ENCODE assay signal across 8 cellular contexts in genomic region chr10:119707326-119707725, GRCh38. TPM values are rescaled to one million over a fixed set of nuclear protein-coding genes. Genes with fewer than 3 reads are reported as not detected.
DNase-seq lines count a peak whose midpoint lies in the region; ATAC-seq lines count a peak whose summit lies in the region.
"Not testable (repeated sequence)": the region's sequence is repeated elsewhere in the genome, so short reads cannot be mapped to it uniquely, and the experiment has no call there.

No MANE protein-coding gene starts in this region.

- peaks cover 45% of the 10 kb centered on the region for H3K9me3 ChIP-seq in BLaER1

- CTCF ChIA-PET in activated CD4-positive, alpha-beta memory T cell treated with anti-CD3 and anti-CD28 coated beads for 36 hours (lab: Charles Lee), result interaction anchor here (1.8 kb wide), 1 partner anchor 18 kb away, joined by 6 read pairs; the partner anchor contains the start of gene INPP5F

- not testable (repeated sequence) for H3K27me3 ChIP-seq in BLaER1

- H3K4me3 ChIP-seq in BLaER1, result peak overlapping the region; percentile 17; the same call in 1 of the 2 replicates

- H3K27ac Mint-ChIP-seq in T-helper 2 cell treated with Interferon-gamma antibody and Interleukin-4, amounts not matched to agents 5 μg/mL and 100 μg/mL, for 36 hours, result peak overlapping the region; percentile 26
- peak overlapping the region; percentile 75 for H3K27ac Mint-ChIP-seq in activated CD4-positive, alpha-beta memory T cell treated with anti-CD3 and anti-CD28 coated beads for 36 hours
- H3K27ac Mint-ChIP-seq in activated T-helper 1 cell treated with anti-CD3 and anti-CD28 coated beads, Interleukin-12 subunit alpha, Interleukin-12 subunit beta, Interleukin-2, Interleukin-4 antibody, amounts not matched to agents 30 ng/mL and 10 ng/mL and 1 ng/mL, durations not matched to agents 14 hours and 24 hours and 36 hours, result peak overlapping the region; percentile 99
- H3K27ac Mint-ChIP-seq in activated naive CD4-positive, alpha-beta T cell treated with anti-CD3 and anti-CD28 coated beads, Interleukin-2, amount 50 U/mL, for 72 hours, result peak overlapping the region; percentile 99 to 100
- peak overlapping the region; percentile 69 to 98 (median 88) for H3K27ac Mint-ChIP-seq in naive B cell

- H3K4me1 Mint-ChIP-seq in T-helper 2 cell treated with Interferon-gamma antibody and Interleukin-4, amounts not matched to agents 5 μg/mL and 100 μg/mL, for 36 hours (ENCODE audit: low read depth), result peaks cover 39% of the 10 kb centered on the region
- peaks cover 67% of the 10 kb centered on the region for H3K4me1 Mint-ChIP-seq in activated CD4-positive, alpha-beta memory T cell treated with anti-CD3 and anti-CD28 coated beads for 36 hours (ENCODE audit: low read depth)
- peaks cover 68% of the 10 kb centered on the region for H3K4me1 Mint-ChIP-seq in activated T-helper 1 cell treated with anti-CD3 and anti-CD28 coated beads, Interleukin-12 subunit alpha, Interleukin-12 subunit beta, Interleukin-2, Interleukin-4 antibody, amounts not matched to agents 30 ng/mL and 10 ng/mL and 1 ng/mL, durations not matched to agents 14 hours and 24 hours and 36 hours (ENCODE audit: low read depth)
- peaks cover 53 to 88% (median 73%) of the 10 kb centered on the region in 3 donors for H3K4me1 Mint-ChIP-seq in naive B cell

- POLR2A ChIA-PET in activated CD4-positive, alpha-beta memory T cell treated with anti-CD3 and anti-CD28 coated beads for 36 hours (lab: Charles Lee), result interaction anchor here (0.5 to 1.4 kb wide), 2 partner anchors 19 to 25 kb away, joined by 3 to 5 read pairs; partner anchors contain the start of gene INPP5F

- H3K36me3 Mint-ChIP-seq in T-helper 2 cell treated with Interferon-gamma antibody and Interleukin-4, amounts not matched to agents 5 μg/mL and 100 μg/mL, for 36 hours (ENCODE audit: low read depth), result peaks cover 27% of the 10 kb centered on the region
- peaks cover 38% of the 10 kb centered on the region for H3K36me3 Mint-ChIP-seq in activated CD4-positive, alpha-beta memory T cell treated with anti-CD3 and anti-CD28 coated beads for 36 hours
- H3K36me3 Mint-ChIP-seq in activated T-helper 1 cell treated with anti-CD3 and anti-CD28 coated beads, Interleukin-12 subunit alpha, Interleukin-12 subunit beta, Interleukin-2, Interleukin-4 antibody, amounts not matched to agents 30 ng/mL and 10 ng/mL and 1 ng/mL, durations not matched to agents 14 hours and 24 hours and 36 hours (ENCODE audit: low read depth), result peaks cover 41% of the 10 kb centered on the region
- H3K36me3 Mint-ChIP-seq in activated naive CD4-positive, alpha-beta T cell treated with anti-CD3 and anti-CD28 coated beads, Interleukin-2, amount 50 U/mL, for 72 hours, result peaks cover 35 to 93% of the 10 kb centered on the region in 2 donors
- H3K36me3 Mint-ChIP-seq in naive B cell, result peaks cover 8 to 20% of the 10 kb centered on the region in 2 donors

- not testable (repeated sequence) for H3K9ac ChIP-seq in BLaER1

- H4K20me1 ChIP-seq in BLaER1, result not testable (repeated sequence)

- peaks cover 45% of the 10 kb centered on the region for H3K9me3 Mint-ChIP-seq in T-helper 2 cell treated with Interferon-gamma antibody and Interleukin-4, amounts not matched to agents 5 μg/mL and 100 μg/mL, for 36 hours
- peaks cover 64% of the 10 kb centered on the region for H3K9me3 Mint-ChIP-seq in activated CD4-positive, alpha-beta memory T cell treated with anti-CD3 and anti-CD28 coated beads for 36 hours
- H3K9me3 Mint-ChIP-seq in activated T-helper 1 cell treated with anti-CD3 and anti-CD28 coated beads, Interleukin-12 subunit alpha, Interleukin-12 subunit beta, Interleukin-2, Interleukin-4 antibody, amounts not matched to agents 30 ng/mL and 10 ng/mL and 1 ng/mL, durations not matched to agents 14 hours and 24 hours and 36 hours, result peaks cover 70% of the 10 kb centered on the region
- peaks cover 25 to 59% of the 10 kb centered on the region in 2 donors for H3K9me3 Mint-ChIP-seq in activated naive CD4-positive, alpha-beta T cell treated with anti-CD3 and anti-CD28 coated beads, Interleukin-2, amount 50 U/mL, for 72 hours
- peaks cover 0 to 34% (median 24%) of the 10 kb centered on the region in 7 donors for H3K9me3 Mint-ChIP-seq in naive B cell

- H3K36me3 ChIP-seq in BLaER1, result peaks cover 23% of the 10 kb centered on the region

- peak overlapping the region; percentile 84 for H3K4me2 ChIP-seq in BLaER1

- not testable (repeated sequence) for H3K27me3 Mint-ChIP-seq in T-helper 2 cell treated with Interferon-gamma antibody and Interleukin-4, amounts not matched to agents 5 μg/mL and 100 μg/mL, for 36 hours (ENCODE audit: low read depth); activated CD4-positive, alpha-beta memory T cell treated with anti-CD3 and anti-CD28 coated beads for 36 hours; activated T-helper 1 cell treated with anti-CD3 and anti-CD28 coated beads, Interleukin-12 subunit alpha, Interleukin-12 subunit beta, Interleukin-2, Interleukin-4 antibody, amounts not matched to agents 30 ng/mL and 10 ng/mL and 1 ng/mL, durations not matched to agents 14 hours and 24 hours and 36 hours (ENCODE audit: insufficient read depth); naive B cell

- H3K4me1 ChIP-seq in BLaER1, result peaks cover 85% of the 10 kb centered on the region

- not testable (repeated sequence) for DNase-seq in T-helper 2 cell treated with Interferon-gamma antibody and Interleukin-4, amounts not matched to agents 5 μg/mL and 100 μg/mL, for 36 hours (ENCODE audit: low spot score); activated T-helper 1 cell treated with anti-CD3 and anti-CD28 coated beads, Interleukin-12 subunit alpha, Interleukin-12 subunit beta, Interleukin-2, Interleukin-4 antibody, amounts not matched to agents 30 ng/mL and 10 ng/mL and 1 ng/mL, durations not matched to agents 14 hours and 24 hours and 36 hours (ENCODE audit: low spot score); activated naive CD4-positive, alpha-beta T cell treated with anti-CD3 and anti-CD28 coated beads, Interleukin-2, amount 50 U/mL, for 72 hours (ENCODE audit: low spot score in 2 of 2); naive B cell
- DNase-seq in activated CD4-positive, alpha-beta memory T cell treated with anti-CD3 and anti-CD28 coated beads for 36 hours, result peak; percentile 67
- peak; percentile 76 for DNase-seq in stimulated activated CD4-positive, alpha-beta T cell treated with anti-CD3 and anti-CD28 coated beads, Interleukin-4, amount 100 ng/mL, for 24 hours
- DNase-seq in stimulated activated naive CD8-positive, alpha-beta T cell treated with anti-CD3 and anti-CD28 coated beads, Interleukin-15, Interleukin-2, amounts not matched to agents 100 U/mL and 50 U/mL, for 24 hours, result peak; percentile 46

- intact Hi-C loops in activated CD4-positive, alpha-beta memory T cell treated with anti-CD3 and anti-CD28 coated beads for 36 hours (cut with micrococcal nuclease), result not testable (repeated sequence)
- intact Hi-C loops in activated T-helper 1 cell treated with anti-CD3 and anti-CD28 coated beads, Interleukin-12 subunit alpha, Interleukin-12 subunit beta, Interleukin-2, Interleukin-4 antibody, amounts not matched to agents 30 ng/mL and 10 ng/mL and 1 ng/mL, durations not matched to agents 14 hours and 24 hours and 36 hours (cut with micrococcal nuclease), result loop anchor here (10.0 kb wide), 2 partner anchors 403 to 503 kb away; partner anchors contain the start of gene GRK5

- H3K4me3 Mint-ChIP-seq in T-helper 2 cell treated with Interferon-gamma antibody and Interleukin-4, amounts not matched to agents 5 μg/mL and 100 μg/mL, for 36 hours; activated CD4-positive, alpha-beta memory T cell treated with anti-CD3 and anti-CD28 coated beads for 36 hours: not testable (repeated sequence)
- peak overlapping the region; percentile 63 for H3K4me3 Mint-ChIP-seq in activated T-helper 1 cell treated with anti-CD3 and anti-CD28 coated beads, Interleukin-12 subunit alpha, Interleukin-12 subunit beta, Interleukin-2, Interleukin-4 antibody, amounts not matched to agents 30 ng/mL and 10 ng/mL and 1 ng/mL, durations not matched to agents 14 hours and 24 hours and 36 hours
- peak overlapping the region in 7 of 8 donors; percentile 37 to 85 (median 71) for H3K4me3 Mint-ChIP-seq in naive B cell

- ATAC-seq in activated naive CD4-positive, alpha-beta T cell treated with anti-CD3 and anti-CD28 coated beads, Interleukin-2, amount 50 U/mL, for 72 hours, result peak; percentile 25 to 50
- ATAC-seq in naive B cell (ENCODE audit: low read depth in 2 of 2); stimulated activated naive CD8-positive, alpha-beta T cell treated with anti-CD3 and anti-CD28 coated beads, Interleukin-15, Interleukin-2, amounts not matched to agents 100 U/mL and 50 U/mL, for 24 hours: not testable (repeated sequence)

- peak overlapping the region; percentile 91 for H3K27ac ChIP-seq in BLaER1

RNA-seq across cellular contexts. Expression of gene INPP5F, which starts 18.5 kb away (rescaled TPM):
- total RNA-seq in activated CD4-positive, alpha-beta memory T cell treated with anti-CD3 and anti-CD28 coated beads for 36 hours, result 10 to 100 TPM; 12.8 to 13.6 TPM
- 17.7 and 19.4 TPM in 2 replicates for total RNA-seq in activated T-helper 1 cell treated with anti-CD3 and anti-CD28 coated beads, Interleukin-12 subunit alpha, Interleukin-12 subunit beta, Interleukin-2, Interleukin-4 antibody, amounts not matched to agents 30 ng/mL and 10 ng/mL and 1 ng/mL, durations not matched to agents 14 hours and 24 hours and 36 hours
- total RNA-seq in activated naive CD4-positive, alpha-beta T cell treated with anti-CD3 and anti-CD28 coated beads, Interleukin-2, amount 50 U/mL, for 72 hours, result 10 to 100 TPM; 23.0 to 27.3 TPM
- polyA plus RNA-seq in naive B cell (ENCODE audit: low read depth in 6 of 6), result 10 to 100 TPM; 13.0 to 27.1 (median 19.3) TPM

RNA-seq across cellular contexts. Expression of gene BAG3, which starts 56.1 kb away (rescaled TPM):
- 10 to 100 TPM; 26.8 to 28.1 TPM for total RNA-seq in activated CD4-positive, alpha-beta memory T cell treated with anti-CD3 and anti-CD28 coated beads for 36 hours
- total RNA-seq in activated T-helper 1 cell treated with anti-CD3 and anti-CD28 coated beads, Interleukin-12 subunit alpha, Interleukin-12 subunit beta, Interleukin-2, Interleukin-4 antibody, amounts not matched to agents 30 ng/mL and 10 ng/mL and 1 ng/mL, durations not matched to agents 14 hours and 24 hours and 36 hours, result 30.4 and 30.5 TPM in 2 replicates
- total RNA-seq in activated naive CD4-positive, alpha-beta T cell treated with anti-CD3 and anti-CD28 coated beads, Interleukin-2, amount 50 U/mL, for 72 hours, result 10 to 100 TPM; 25.5 to 31.9 TPM
- polyA plus RNA-seq in naive B cell (ENCODE audit: low read depth in 6 of 6), result 1 to 10 TPM in 2 of 6 donors, under 1 TPM in 3, not detected in 1; 0.41 to 1.2 (median 0.89) TPM

Comparison
In these comparisons a context has a peak if more than half of its experiments do, and no peak if none do; other contexts are left out.
1. H3K27ac Mint-ChIP-seq: peak in every context shown above with its lines; median percentile 100 in activated naive CD4-positive, alpha-beta T cell treated with anti-CD3 and anti-CD28 coated beads, Interleukin-2, amount 50 U/mL, for 72 hours; 99 in activated T-helper 1 cell treated with anti-CD3 and anti-CD28 coated beads, Interleukin-12 subunit alpha, Interleukin-12 subunit beta, Interleukin-2, Interleukin-4 antibody, amounts not matched to agents 30 ng/mL and 10 ng/mL and 1 ng/mL, durations not matched to agents 14 hours and 24 hours and 36 hours; 88 in naive B cell; 75 in activated CD4-positive, alpha-beta memory T cell treated with anti-CD3 and anti-CD28 coated beads for 36 hours; 26 in T-helper 2 cell treated with Interferon-gamma antibody and Interleukin-4, amounts not matched to agents 5 μg/mL and 100 μg/mL, for 36 hours.